26 cellular contexts compared by ENCODE assay signal in genomic region chr2:126495189-126495588, GRCh38.
"Had no signal": no experiment of that assay in that cellular context is flagged by ENCODE, and none has a peak within 500 bp of the region (broad histone marks: within the 10 kb centered on the region; RNA-seq: fewer than 3 reads in every experiment).

No MANE protein-coding gene starts in this region.

- H3K4me1 Mint-ChIP-seq: mesothelial cell of epicardium, naive B cell, neural crest cell had no signal

- H3K4me3 Mint-ChIP-seq: effector memory CD8-positive, alpha-beta T cell; mesothelial cell of epicardium; naive B cell; natural killer cell treated with Interleukin-12 subunit alpha and Interleukin-12 subunit beta and Interleukin-15 and Interleukin-18, amount 100 ng/mL, for 72 hours; neural crest cell; type B pancreatic cell had no signal

- H3K9me3 Mint-ChIP-seq: type B pancreatic cell had no signal

- H3K36me3 ChIP-seq: gastroesophageal sphincter, heart left ventricle, left lung, neutrophil, pancreas, right lobe of liver, stomach, thyroid gland had no signal

- H3K27ac ChIP-seq: gastroesophageal sphincter, heart left ventricle, hepatocyte, left lung, neutrophil, pancreas, right lobe of liver, stomach, thyroid gland had no signal

- H3K27me3 ChIP-seq: gastroesophageal sphincter, heart left ventricle, hepatocyte, left lung, neutrophil, pancreas, right lobe of liver, stomach, thyroid gland had no signal

- H3K4me3 ChIP-seq: gastroesophageal sphincter, heart left ventricle, hepatocyte, left lung, mucosa of descending colon, pancreas, right lobe of liver, stomach, thyroid gland had no signal

- DNase-seq: cortex of kidney; effector memory CD8-positive, alpha-beta T cell; foreskin fibroblast; heart left ventricle; kidney; left cardiac atrium; left lung; mesenchymal stem cell; mucosa of descending colon; naive B cell; pancreas; right lobe of liver; small intestine; stimulated activated CD4-positive, alpha-beta T cell treated with anti-CD3 and anti-CD28 coated beads, Interleukin-15, amount 100 ng/mL, for 24 hours; stimulated activated CD4-positive, alpha-beta T cell treated with anti-CD3 and anti-CD28 coated beads, Interleukin-2, amount 100 ng/mL, for 48 hours; stimulated activated CD8-positive, alpha-beta memory T cell treated with anti-CD3 and anti-CD28 coated beads, Interleukin-4, amount 100 ng/mL, for 48 hours; stimulated activated naive CD4-positive, alpha-beta T cell treated with Interleukin-2 at 50 U/mL for 16 hours; stomach; thyroid gland had no signal

- H3K27ac Mint-ChIP-seq: effector memory CD8-positive, alpha-beta T cell; mesothelial cell of epicardium; naive B cell; natural killer cell treated with Interleukin-12 subunit alpha and Interleukin-12 subunit beta and Interleukin-15 and Interleukin-18, amount 100 ng/mL, for 72 hours; type B pancreatic cell had no signal

- H3K36me3 Mint-ChIP-seq: type B pancreatic cell had no signal
